ENCODE assay signal across 16 cellular contexts in the genomic region with DNA sequence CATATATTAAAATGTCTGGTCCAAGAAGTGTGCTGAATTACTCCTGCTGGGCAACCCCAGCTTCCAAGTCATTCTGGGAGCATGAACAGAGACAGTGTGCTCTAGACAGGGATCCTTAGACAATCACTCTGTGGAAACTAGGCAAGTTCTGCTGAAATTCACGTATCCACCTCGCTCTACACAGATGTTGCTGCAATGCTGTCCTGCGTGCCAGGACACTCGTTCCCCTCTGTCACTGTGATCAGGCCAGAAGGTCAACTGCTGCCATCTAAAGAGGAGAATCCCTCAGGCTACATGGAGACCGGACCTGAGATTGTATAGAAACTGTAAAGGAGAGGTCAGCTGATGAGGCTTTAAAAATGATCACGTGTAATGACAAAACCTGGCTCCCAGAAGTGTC.
DNase-seq lines count a peak whose midpoint lies in the region; ATAC-seq, FAIRE-seq and TF ChIP-seq lines count a peak whose summit lies in the region.
"Had no signal": no experiment of that assay in that cellular context is flagged by ENCODE, and none has a peak within 500 bp of the region (broad histone marks: within the 10 kb centered on the region; RNA-seq: fewer than 3 reads in every experiment).

No MANE protein-coding gene starts in this region.

- no peak for ATAC-seq in GM19035 (IDR thresholded peaks at IDR 0.05; ENCODE audit: unreplicated experiment)
- ATAC-seq: stimulated activated naive CD8-positive, alpha-beta T cell treated with anti-CD3 and anti-CD28 coated beads, Interleukin-15, amount 100 ng/mL, for 72 hours had no signal

- no peaks in the 10 kb centered on the region for H3K9me3 ChIP-seq in kidney (ENCODE audit: control insufficient read depth in 1 of 2, low read length in 2 of 2)
- H3K9me3 ChIP-seq in stomach, result no peaks in the 10 kb centered on the region
- H3K9me3 ChIP-seq: sigmoid colon had no signal

- no peak overlapping the region for H3K4me3 Mint-ChIP-seq in activated CD4-positive, alpha-beta T cell treated with anti-CD3 and anti-CD28 coated beads, Interleukin-2, amount 10 ng/mL, durations not matched to agents 7 days and 5 days
- no peak overlapping the region for H3K4me3 Mint-ChIP-seq in activated T-helper 1 cell treated with anti-CD3 and anti-CD28 coated beads, Interleukin-12 subunit alpha, Interleukin-12 subunit beta, Interleukin-2, Interleukin-4 antibody, amounts not matched to agents 30 ng/mL and 10 ng/mL and 1 ng/mL, durations not matched to agents 14 hours and 24 hours and 36 hours
- H3K4me3 Mint-ChIP-seq: naive B cell; stimulated activated naive CD8-positive, alpha-beta T cell treated with anti-CD3 and anti-CD28 coated beads, Interleukin-15, amount 100 ng/mL, for 72 hours had no signal

- H3K27me3 ChIP-seq in stomach, result no peaks in the 10 kb centered on the region
- H3K27me3 ChIP-seq: sigmoid colon had no signal

- no peak for FAIRE-seq in kidney (lab: Jason Lieb, UNC)
- FAIRE-seq: H54 had no signal

- no peaks in the 10 kb centered on the region for H3K27me3 Mint-ChIP-seq in activated CD4-positive, alpha-beta T cell treated with anti-CD3 and anti-CD28 coated beads, Interleukin-2, amount 10 ng/mL, durations not matched to agents 7 days and 5 days
- no peaks in the 10 kb centered on the region for H3K27me3 Mint-ChIP-seq in activated T-helper 1 cell treated with anti-CD3 and anti-CD28 coated beads, Interleukin-12 subunit alpha, Interleukin-12 subunit beta, Interleukin-2, Interleukin-4 antibody, amounts not matched to agents 30 ng/mL and 10 ng/mL and 1 ng/mL, durations not matched to agents 14 hours and 24 hours and 36 hours (ENCODE audit: insufficient read depth)
- H3K27me3 Mint-ChIP-seq: naive B cell; stimulated activated naive CD8-positive, alpha-beta T cell treated with anti-CD3 and anti-CD28 coated beads, Interleukin-15, amount 100 ng/mL, for 72 hours had no signal

- no peak for TF ChIP-seq POLR2A in stomach (IDR thresholded peaks at IDR 0.05)

- CTCF ChIA-PET in activated CD4-positive, alpha-beta T cell treated with anti-CD3 and anti-CD28 coated beads, Interleukin-2, amount 10 ng/mL, durations not matched to agents 7 days and 5 days (lab: Charles Lee), result interaction anchor here (1.7 kb wide), 1 partner anchor 115 kb away, joined by 6 read pairs; a partner anchor contains a TSS

- POLR2A ChIA-PET in activated CD4-positive, alpha-beta T cell treated with anti-CD3 and anti-CD28 coated beads, Interleukin-2, amount 10 ng/mL, durations not matched to agents 7 days and 5 days (lab: Charles Lee), result no interaction called here

- no peak for DNase-seq in activated CD4-positive, alpha-beta T cell treated with anti-CD3 and anti-CD28 coated beads, Interleukin-2, amount 10 ng/mL, durations not matched to agents 7 days and 5 days
- DNase-seq in activated CD4-positive, alpha-beta T cell treated with anti-CD3 and anti-CD28 coated beads for 48 hours, result no peak
- DNase-seq in activated T-helper 1 cell treated with anti-CD3 and anti-CD28 coated beads, Interleukin-12 subunit alpha, Interleukin-12 subunit beta, Interleukin-2, Interleukin-4 antibody, amounts not matched to agents 30 ng/mL and 10 ng/mL and 1 ng/mL, durations not matched to agents 14 hours and 24 hours and 36 hours (ENCODE audit: low spot score), result no peak
- peak; percentile 5 for DNase-seq in kidney
- DNase-seq in stomach, result no peak
- no peak for DNase-seq in AG20443 (ENCODE audit: low spot score)
- no peak for DNase-seq in SIG-M5 (lab: John Stamatoyannopoulos, UW)
- DNase-seq: activated CD4-positive, alpha-beta T cell treated with anti-CD3 and anti-CD28 coated beads, Interleukin-2, amount 50 U/mL, for 48 hours; activated naive CD4-positive, alpha-beta T cell; naive B cell; NCI-H187 treated with DMSO at 0.1 percent for 48 hours; NCI-H526; sigmoid colon; stimulated activated naive CD8-positive, alpha-beta T cell treated with anti-CD3 and anti-CD28 coated beads, Interleukin-15, amount 100 ng/mL, for 72 hours had no signal

- WGBS in stomach, 5 donors, result 80 to 90% (median 86%) methylated on average over 6 of the region's 6 CpGs

- TF ChIP-seq CTCF in kidney (IDR thresholded peaks at IDR 0.05; ENCODE audit: borderline replicate concordance, extremely low read depth, insufficient read depth) (no peak), stomach (IDR thresholded peaks at IDR 0.05) (no peak)

- peaks cover 0 to 3% of the 10 kb centered on the region in 2 donors for H3K4me1 ChIP-seq in kidney (ENCODE audit: control insufficient read depth in 1 of 2, insufficient read depth in 1 of 2, low read depth in 1 of 2, low read length in 2 of 2)
- H3K4me1 ChIP-seq in stomach, result peaks cover 0 to 39% (median 2%) of the 10 kb centered on the region in 4 donors
- H3K4me1 ChIP-seq: sigmoid colon had no signal

- peaks cover 47% of the 10 kb centered on the region for H3K4me1 Mint-ChIP-seq in activated CD4-positive, alpha-beta T cell treated with anti-CD3 and anti-CD28 coated beads, Interleukin-2, amount 10 ng/mL, durations not matched to agents 7 days and 5 days
- H3K4me1 Mint-ChIP-seq in activated T-helper 1 cell treated with anti-CD3 and anti-CD28 coated beads, Interleukin-12 subunit alpha, Interleukin-12 subunit beta, Interleukin-2, Interleukin-4 antibody, amounts not matched to agents 30 ng/mL and 10 ng/mL and 1 ng/mL, durations not matched to agents 14 hours and 24 hours and 36 hours (ENCODE audit: low read depth), result peaks cover 61% of the 10 kb centered on the region

- H3K4me3 ChIP-seq in kidney (ENCODE audit: low read length in 2 of 2), result no peak overlapping the region
- H3K4me3 ChIP-seq in stomach, result no peak overlapping the region
- H3K4me3 ChIP-seq: sigmoid colon had no signal

- intact Hi-C loops in activated T-helper 1 cell treated with anti-CD3 and anti-CD28 coated beads, Interleukin-12 subunit alpha, Interleukin-12 subunit beta, Interleukin-2, Interleukin-4 antibody, amounts not matched to agents 30 ng/mL and 10 ng/mL and 1 ng/mL, durations not matched to agents 14 hours and 24 hours and 36 hours (cut with micrococcal nuclease), result loop anchor here (5.0 kb wide), 1 partner anchor 123 kb away; a partner anchor contains a TSS
- intact Hi-C loops in kidney (cut with DNase I), result no loop called here
- intact Hi-C loops in stomach (cut with DNase I; ENCODE audit: low total_unique reads), result no loop called here

- H3K9me3 Mint-ChIP-seq in activated CD4-positive, alpha-beta T cell treated with anti-CD3 and anti-CD28 coated beads, Interleukin-2, amount 10 ng/mL, durations not matched to agents 7 days and 5 days, result no peaks in the 10 kb centered on the region
- H3K9me3 Mint-ChIP-seq in activated T-helper 1 cell treated with anti-CD3 and anti-CD28 coated beads, Interleukin-12 subunit alpha, Interleukin-12 subunit beta, Interleukin-2, Interleukin-4 antibody, amounts not matched to agents 30 ng/mL and 10 ng/mL and 1 ng/mL, durations not matched to agents 14 hours and 24 hours and 36 hours, result no peaks in the 10 kb centered on the region
- H3K9me3 Mint-ChIP-seq: stimulated activated naive CD8-positive, alpha-beta T cell treated with anti-CD3 and anti-CD28 coated beads, Interleukin-15, amount 100 ng/mL, for 72 hours had no signal

- H3K27ac ChIP-seq in kidney (ENCODE audit: low read depth in 2 of 2, low read length in 2 of 2) (no peak overlapping the region), stomach (peak overlapping the region in 3 of 5 donors; percentile 35 to 49 (median 46))

- H3K27ac Mint-ChIP-seq in activated CD4-positive, alpha-beta T cell treated with anti-CD3 and anti-CD28 coated beads, Interleukin-2, amount 10 ng/mL, durations not matched to agents 7 days and 5 days, result peak overlapping the region; percentile 79
- peak overlapping the region; percentile 87 for H3K27ac Mint-ChIP-seq in activated T-helper 1 cell treated with anti-CD3 and anti-CD28 coated beads, Interleukin-12 subunit alpha, Interleukin-12 subunit beta, Interleukin-2, Interleukin-4 antibody, amounts not matched to agents 30 ng/mL and 10 ng/mL and 1 ng/mL, durations not matched to agents 14 hours and 24 hours and 36 hours

- H3K36me3 ChIP-seq in kidney (ENCODE audit: control insufficient read depth in 1 of 2, insufficient read depth in 2 of 2, low read length in 2 of 2) (peaks cover 15 to 30% of the 10 kb centered on the region in 2 donors), stomach (peaks cover 64 to 92% (median 86%) of the 10 kb centered on the region in 4 donors)

- TF ChIP-seq EP300 in stomach (IDR thresholded peaks at IDR 0.05), result no peak

- no peak overlapping the region for H3K9ac ChIP-seq in kidney (ENCODE audit: low read length in 2 of 2)

- peaks cover 48% of the 10 kb centered on the region for H3K36me3 Mint-ChIP-seq in activated CD4-positive, alpha-beta T cell treated with anti-CD3 and anti-CD28 coated beads, Interleukin-2, amount 10 ng/mL, durations not matched to agents 7 days and 5 days (ENCODE audit: low read depth)
- H3K36me3 Mint-ChIP-seq in activated T-helper 1 cell treated with anti-CD3 and anti-CD28 coated beads, Interleukin-12 subunit alpha, Interleukin-12 subunit beta, Interleukin-2, Interleukin-4 antibody, amounts not matched to agents 30 ng/mL and 10 ng/mL and 1 ng/mL, durations not matched to agents 14 hours and 24 hours and 36 hours (ENCODE audit: low read depth), result peaks cover 50% of the 10 kb centered on the region

Comparison
In these comparisons a context has a peak if more than half of its experiments do, and no peak if none do; other contexts are left out.
1. H3K27ac ChIP-seq: peak in stomach (3 of 5); none in kidney (0 of 2).